1 cellular context compared by ENCODE assay signal in genomic region chr21:43775795-43776430, GRCh38.
TF ChIP-seq lines count a peak whose summit lies in the region.

TSS of gene CSTB (minus strand) at chr21:43776308. CDS start at chr21:43776269, 39 bp downstream.

TF ChIP-seq in HepG2, 621 proteins besides CTCF, POLR2A, EP300 and RAD21 (continued from another document and continues in another):
- no peak for TF ChIP-seq CEBPZ (IDR thresholded peaks at IDR 0.05; ENCODE audit: low read length)
- TF ChIP-seq FUBP1 (CRISPR knock-in tag; IDR thresholded peaks at IDR 0.05; ENCODE audit: borderline replicate concordance), result no peak
- no peak for TF ChIP-seq ZBTB34 (CRISPR knock-in tag; IDR thresholded peaks at IDR 0.05)
- TF ChIP-seq HOXA7 (CRISPR knock-in tag; IDR thresholded peaks at IDR 0.05), result peak; percentile 57; the same call in 1 of the 2 replicates
- no peak for TF ChIP-seq NCOA2 (CRISPR knock-in tag; IDR thresholded peaks at IDR 0.05)
- TF ChIP-seq ARID2 (CRISPR knock-in tag; IDR thresholded peaks at IDR 0.05; ENCODE audit: borderline replicate concordance), result no peak
- no peak for TF ChIP-seq ZNF672 (CRISPR knock-in tag; IDR thresholded peaks at IDR 0.05)
- TF ChIP-seq BATF2 (CRISPR knock-in tag; IDR thresholded peaks at IDR 0.05), result peak; percentile 27
- no peak for TF ChIP-seq MIER3 (CRISPR knock-in tag; IDR thresholded peaks at IDR 0.05; ENCODE audit: borderline replicate concordance)
- TF ChIP-seq ZNF326 (CRISPR knock-in tag; IDR thresholded peaks at IDR 0.05; ENCODE audit: borderline replicate concordance), result no peak
- no peak for TF ChIP-seq ZFP37 (CRISPR knock-in tag; IDR thresholded peaks at IDR 0.05; ENCODE audit: borderline replicate concordance)
- TF ChIP-seq SMARCC2 (IDR thresholded peaks at IDR 0.05), result no peak
- TF ChIP-seq RBM39 (IDR thresholded peaks at IDR 0.05; ENCODE audit: low read depth, low read length, poor library complexity, severe bottlenecking), result no peak
- no peak for TF ChIP-seq FOXO1 (CRISPR knock-in tag; IDR thresholded peaks at IDR 0.05)
- no peak for TF ChIP-seq ZNF329 (CRISPR knock-in tag; IDR thresholded peaks at IDR 0.05; ENCODE audit: low read depth)
- no peak for TF ChIP-seq NBN (conservative IDR thresholded peaks at IDR 0.05)
- no peak for TF ChIP-seq ZNF552 (CRISPR knock-in tag; IDR thresholded peaks at IDR 0.05; ENCODE audit: borderline replicate concordance)
- TF ChIP-seq HMG20B (CRISPR knock-in tag; conservative IDR thresholded peaks at IDR 0.05), result no peak
- TF ChIP-seq PRMT3 (CRISPR knock-in tag; IDR thresholded peaks at IDR 0.05; ENCODE audit: borderline replicate concordance, low read depth), result no peak
- peak; percentile 77 for TF ChIP-seq POLR2AphosphoS5 (IDR thresholded peaks at IDR 0.05; ENCODE audit: low read depth, low read length)
- TF ChIP-seq CERS6 (CRISPR knock-in tag; IDR thresholded peaks at IDR 0.05), result no peak
- no peak for TF ChIP-seq MLLT10 (CRISPR knock-in tag; IDR thresholded peaks at IDR 0.05)
- no peak for TF ChIP-seq KMT2A (CRISPR knock-in tag; IDR thresholded peaks at IDR 0.05)
- TF ChIP-seq KAT7 (CRISPR knock-in tag; IDR thresholded peaks at IDR 0.05; ENCODE audit: borderline replicate concordance), result peak; percentile 90
- peak; percentile 5 for TF ChIP-seq TAF15 (IDR thresholded peaks at IDR 0.05; ENCODE audit: low read depth, low read length, poor library complexity, severe bottlenecking)
- peak; percentile 14; the same call in 1 of the 2 replicates for TF ChIP-seq ZNF691 (CRISPR knock-in tag; IDR thresholded peaks at IDR 0.05; ENCODE audit: borderline replicate concordance, low read depth)
- no peak for TF ChIP-seq ZNF44 (CRISPR knock-in tag; IDR thresholded peaks at IDR 0.05)
- TF ChIP-seq ZNF343 (CRISPR knock-in tag; IDR thresholded peaks at IDR 0.05), result no peak
- no peak for TF ChIP-seq JUND (CRISPR knock-in tag; IDR thresholded peaks at IDR 0.05)
- no peak for TF ChIP-seq SP1 (IDR thresholded peaks at IDR 0.05)
- TF ChIP-seq SP1 (CRISPR knock-in tag; IDR thresholded peaks at IDR 0.05), result no peak
- TF ChIP-seq ATF6 (CRISPR knock-in tag; conservative IDR thresholded peaks at IDR 0.05), result 0 out of 2 replicates have a peak, but pooled peaks have one; percentile 23
- no peak for TF ChIP-seq ZBTB37 (CRISPR knock-in tag; IDR thresholded peaks at IDR 0.05)
- no peak for TF ChIP-seq NR2F6 (IDR thresholded peaks at IDR 0.05)
- no peak for TF ChIP-seq NR2F6 (CRISPR knock-in tag; IDR thresholded peaks at IDR 0.05)
- no peak for TF ChIP-seq ZNF281 (CRISPR knock-in tag; IDR thresholded peaks at IDR 0.05; ENCODE audit: borderline replicate concordance)
- 0 out of 2 replicates have a peak, but pooled peaks have one; percentile 18 for TF ChIP-seq ZNF777 (CRISPR knock-in tag; IDR thresholded peaks at IDR 0.05)
- TF ChIP-seq SIX1 (CRISPR knock-in tag; IDR thresholded peaks at IDR 0.05; ENCODE audit: borderline replicate concordance), result no peak
- TF ChIP-seq THAP11 (CRISPR knock-in tag; IDR thresholded peaks at IDR 0.05), result peak; percentile 43; the same call in 1 of the 2 replicates
- peak; percentile 89 for TF ChIP-seq KDM5B (CRISPR knock-in tag; IDR thresholded peaks at IDR 0.05; ENCODE audit: borderline replicate concordance)
- TF ChIP-seq GATAD2A (CRISPR knock-in tag; IDR thresholded peaks at IDR 0.05), result no peak
- TF ChIP-seq THAP8 (CRISPR knock-in tag; IDR thresholded peaks at IDR 0.05; ENCODE audit: borderline replicate concordance), result no peak
- no peak for TF ChIP-seq SMC3 (IDR thresholded peaks at IDR 0.05; ENCODE audit: low read length)
- peak; percentile 35 for TF ChIP-seq XRCC5 (optimal IDR thresholded peaks at IDR 0.05; ENCODE audit: low read length)
- TF ChIP-seq FOXC1 (CRISPR knock-in tag; IDR thresholded peaks at IDR 0.05; ENCODE audit: borderline replicate concordance), result no peak
- TF ChIP-seq HOXA5 (CRISPR knock-in tag; IDR thresholded peaks at IDR 0.05), result no peak; the same call in 1 of the 2 replicates
- TF ChIP-seq ZNF263 (CRISPR knock-in tag; IDR thresholded peaks at IDR 0.05), result no peak; the same call in 1 of the 2 replicates
- no peak for TF ChIP-seq IRX3 (CRISPR knock-in tag; IDR thresholded peaks at IDR 0.05; ENCODE audit: borderline replicate concordance, low read depth)
- no peak for TF ChIP-seq RARA (CRISPR knock-in tag; IDR thresholded peaks at IDR 0.05)
- TF ChIP-seq ATF5 (CRISPR knock-in tag; IDR thresholded peaks at IDR 0.05; ENCODE audit: low read depth), result no peak
